In the genomic region with DNA sequence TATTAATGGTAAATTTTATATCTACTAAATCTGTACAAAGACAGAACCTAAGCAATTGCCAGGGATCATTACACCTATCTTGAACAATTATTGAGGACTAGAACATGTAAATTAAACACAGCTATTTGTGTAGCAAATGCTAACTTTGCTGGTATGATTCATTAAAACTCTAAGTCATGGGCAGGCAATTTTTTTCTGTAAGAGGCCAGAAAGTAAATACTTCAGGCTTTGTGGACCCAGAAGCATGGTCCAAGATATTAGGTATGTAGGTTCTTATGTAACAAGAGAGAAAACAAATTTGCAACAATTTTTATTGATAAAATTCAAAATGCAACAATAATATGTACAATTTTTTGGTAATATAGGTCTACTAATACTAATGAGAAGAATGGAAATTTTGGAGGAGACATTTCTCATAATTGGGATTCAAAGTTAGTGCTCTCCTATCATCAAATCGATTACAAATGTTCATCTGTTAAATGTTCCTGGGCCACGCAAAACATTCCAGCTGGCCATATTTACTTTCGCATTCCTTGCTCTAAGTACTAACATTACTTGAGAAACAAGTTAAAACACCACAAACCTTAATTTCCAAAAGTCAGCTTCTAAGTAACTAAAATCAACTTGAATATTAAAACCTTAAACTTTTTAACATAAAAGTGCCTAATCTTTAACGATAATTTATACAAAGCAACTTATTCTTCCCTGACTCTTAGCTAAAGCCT, we compare ENCODE assay signal across 1 cellular context.
TF ChIP-seq lines count a peak whose summit lies in the region.

No MANE protein-coding gene starts in this region.

TF ChIP-seq in K562, 482 proteins besides CTCF, POLR2A, EP300 and RAD21:
- no peak for TF ChIP-seq SMC3 (conservative IDR thresholded peaks at IDR 0.05; ENCODE audit: insufficient read depth, low read depth, low read length)
- no peak for TF ChIP-seq STAT5A (IDR thresholded peaks at IDR 0.05; ENCODE audit: borderline replicate concordance, low read length)
- TF ChIP-seq, protein P1, sequence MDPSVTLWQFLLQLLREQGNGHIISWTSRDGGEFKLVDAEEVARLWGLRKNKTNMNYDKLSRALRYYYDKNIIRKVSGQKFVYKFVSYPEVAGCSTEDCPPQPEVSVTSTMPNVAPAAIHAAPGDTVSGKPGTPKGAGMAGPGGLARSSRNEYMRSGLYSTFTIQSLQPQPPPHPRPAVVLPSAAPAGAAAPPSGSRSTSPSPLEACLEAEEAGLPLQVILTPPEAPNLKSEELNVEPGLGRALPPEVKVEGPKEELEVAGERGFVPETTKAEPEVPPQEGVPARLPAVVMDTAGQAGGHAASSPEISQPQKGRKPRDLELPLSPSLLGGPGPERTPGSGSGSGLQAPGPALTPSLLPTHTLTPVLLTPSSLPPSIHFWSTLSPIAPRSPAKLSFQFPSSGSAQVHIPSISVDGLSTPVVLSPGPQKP (CRISPR knock-in tag; IDR thresholded peaks at IDR 0.05), result no peak
- no peak for TF ChIP-seq ELF4 (CRISPR knock-in tag; IDR thresholded peaks at IDR 0.05)
- no peak for TF ChIP-seq NFE2 (IDR thresholded peaks at IDR 0.05; ENCODE audit: low read depth)
- TF ChIP-seq, protein P2, sequence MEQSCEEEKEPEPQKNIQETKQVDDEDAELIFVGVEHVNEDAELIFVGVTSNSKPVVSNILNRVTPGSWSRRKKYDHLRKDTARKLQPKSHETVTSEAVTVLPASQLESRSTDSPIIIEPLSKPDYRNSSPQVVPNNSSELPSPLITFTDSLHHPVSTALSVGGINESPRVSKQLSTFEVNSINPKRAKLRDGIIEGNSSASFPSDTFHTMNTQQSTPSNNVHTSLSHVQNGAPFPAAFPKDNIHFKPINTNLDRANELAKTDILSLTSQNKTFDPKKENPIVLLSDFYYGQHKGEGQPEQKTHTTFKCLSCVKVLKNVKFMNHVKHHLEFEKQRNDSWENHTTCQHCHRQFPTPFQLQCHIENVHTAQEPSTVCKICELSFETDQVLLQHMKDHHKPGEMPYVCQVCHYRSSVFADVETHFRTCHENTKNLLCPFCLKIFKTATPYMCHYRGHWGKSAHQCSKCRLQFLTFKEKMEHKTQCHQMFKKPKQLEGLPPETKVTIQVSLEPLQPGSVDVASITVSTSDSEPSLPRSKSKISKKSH (CRISPR knock-in tag; IDR thresholded peaks at IDR 0.05), result no peak
- TF ChIP-seq POLR3G (IDR thresholded peaks at IDR 0.05; ENCODE audit: extremely low read depth, insufficient read length, insufficient replicate concordance), result no peak
- TF ChIP-seq ETV6 (IDR thresholded peaks at IDR 0.05; ENCODE audit: borderline replicate concordance in 1 of 2, low read depth in 2 of 2, low read length in 1 of 2), result no peak
- TF ChIP-seq ETV6 (CRISPR knock-in tag; IDR thresholded peaks at IDR 0.05; ENCODE audit: borderline replicate concordance), result no peak
- TF ChIP-seq, protein P3, sequence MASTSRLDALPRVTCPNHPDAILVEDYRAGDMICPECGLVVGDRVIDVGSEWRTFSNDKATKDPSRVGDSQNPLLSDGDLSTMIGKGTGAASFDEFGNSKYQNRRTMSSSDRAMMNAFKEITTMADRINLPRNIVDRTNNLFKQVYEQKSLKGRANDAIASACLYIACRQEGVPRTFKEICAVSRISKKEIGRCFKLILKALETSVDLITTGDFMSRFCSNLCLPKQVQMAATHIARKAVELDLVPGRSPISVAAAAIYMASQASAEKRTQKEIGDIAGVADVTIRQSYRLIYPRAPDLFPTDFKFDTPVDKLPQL (IDR thresholded peaks at IDR 0.05; ENCODE audit: extremely low read depth, insufficient read length), result no peak
- no peak for TF ChIP-seq SAP30 (IDR thresholded peaks at IDR 0.05; ENCODE audit: borderline replicate concordance, insufficient read depth, low read depth, low read length, poor library complexity, severe bottlenecking)
TF ChIP-seq in K562: peak in this region for 0.
